In genomic region chr17:69723316-69723715, GRCh38 we compare ENCODE assay signal across 20 cellular contexts.
DNase-seq lines count a peak whose midpoint lies in the region; ATAC-seq and TF ChIP-seq lines count a peak whose summit lies in the region.
"Had no signal": no experiment of that assay in that cellular context is flagged by ENCODE, and none has a peak within 500 bp of the region (broad histone marks: within the 10 kb centered on the region; RNA-seq: fewer than 3 reads in every experiment).

No MANE protein-coding gene starts in this region.

- H3K27me3 ChIP-seq in IMR-90 (ENCODE audit: control insufficient read depth, insufficient read depth, low read length) = no peaks in the 10 kb centered on the region
- H3K27me3 ChIP-seq: BE2C; BLaER1 treated with 17β-estradiol and CSF1 and Interleukin-3, amounts not matched to agents 10 nM and 100 nM had no signal

- no peak overlapping the region for H2BK120ac ChIP-seq in IMR-90 (ENCODE audit: low read depth, low read length)

- H2BK5ac ChIP-seq in IMR-90 (ENCODE audit: low read depth, low read length, poor library complexity, severe bottlenecking) = no peak overlapping the region

- H3K4me1 Mint-ChIP-seq in stimulated activated naive B cell treated with anti-CD40 and anti-IgM and Interleukin-4, amounts not matched to agents 10 μg/mL and 1 μg/mL and 100 μg/mL, for 72 hours = no peaks in the 10 kb centered on the region
- H3K4me1 Mint-ChIP-seq: CD14-positive monocyte; CD8-positive, alpha-beta memory T cell had no signal

- peak; percentile 81 for DNase-seq in G401 (ENCODE audit: low spot score)
- DNase-seq in IMR-90 = no peak
- DNase-seq in NCI-H82 treated with DMSO at 0.1 percent for 48 hours (lab: John Stamatoyannopoulos, UW; ENCODE audit: unreplicated experiment) = peak; percentile 18
- peak; percentile 96 for DNase-seq in cerebellar cortex (ENCODE audit: low spot score)
- DNase-seq in T-helper 9 cell = no peak
- no peak for DNase-seq in stimulated activated naive B cell treated with anti-CD40 and anti-IgM and Interleukin-4, amounts not matched to agents 10 μg/mL and 1 μg/mL and 100 μg/mL, for 72 hours
- DNase-seq in OCI-LY7 (ENCODE audit: low spot score) = no peak
- DNase-seq: 8988T; AML-193; BE2C; CD4-positive, alpha-beta T cell; CD8-positive, alpha-beta memory T cell; DMS 273 treated with DMSO at 0.1 percent for 48 hours; DMS79; EL; GM23248; H7 had no signal

- no peak overlapping the region for H2AK9ac ChIP-seq in IMR-90 (replicated peaks; ENCODE audit: low read depth, low read length, poor library complexity)

- H3K9me1 ChIP-seq in IMR-90 (ENCODE audit: insufficient read depth, low read length) = no peaks in the 10 kb centered on the region

- CTCF ChIA-PET in IMR-90 (lab: Yijun Ruan, JAX) (interaction anchor here (1.0 kb wide), 1 partner anchor 114 kb away, joined by 3 read pairs; no protein-coding TSS in a partner anchor), OCI-LY7 (lab: Charles Lee; ENCODE audit: unreplicated experiment) (no interaction called here)

- intact Hi-C loops in IMR-90 (cut with micrococcal nuclease) (no loop called here), OCI-LY7 (cut with micrococcal nuclease; ENCODE audit: unreplicated experiment) (no loop called here)

- no CpG with 5 or more reads among the region's 3 CpGs for WGBS in IMR-90 (ENCODE audit: extremely low coverage in 2 of 2, insufficient read length in 1 of 2), 2 experiments

- H2AFZ ChIP-seq in IMR-90 (replicated peaks; ENCODE audit: low read length, poor library complexity) (no peak overlapping the region), OCI-LY7 (ENCODE audit: low read length) (no peak overlapping the region)
- H2AFZ ChIP-seq: GM23248 had no signal

- no peak overlapping the region; the same call in 1 of the 2 replicates for H2BK20ac ChIP-seq in IMR-90 (ENCODE audit: low read depth, low read length)

- no peaks in the 10 kb centered on the region for H3K79me2 ChIP-seq in OCI-LY7 (ENCODE audit: insufficient read depth, low read depth, low read length)

- no peak overlapping the region for H4K91ac ChIP-seq in IMR-90 (ENCODE audit: insufficient read depth, low read depth, low read length)

- H3K23ac ChIP-seq in IMR-90 (ENCODE audit: low read depth, low read length) = no peak overlapping the region

- H3K4me1 ChIP-seq in IMR-90 (ENCODE audit: control insufficient read depth, insufficient read depth, low read length) (0 out of 2 replicates have a peak, but pooled peaks cover 1% of the 10 kb centered on the region), OCI-LY7 (ENCODE audit: insufficient read depth, low read length, poor library complexity, severe bottlenecking) (no peaks in the 10 kb centered on the region)
- H3K4me1 ChIP-seq: A549, BE2C had no signal

- no peaks in the 10 kb centered on the region for H3K79me1 ChIP-seq in IMR-90 (ENCODE audit: low read depth in 1 of 2, low read length in 2 of 2)

- in situ Hi-C loops in G401 (cut with HindIII; ENCODE audit: low sequenced_read_pairs) = loop anchor here (25.0 kb wide), 1 partner anchor 136 kb away; no protein-coding TSS in a partner anchor
- in situ Hi-C loops in IMR-90 (cut with MboI; ENCODE audit: low sequenced_read_pairs) = no loop called here

- no peaks in the 10 kb centered on the region for H3K36me3 Mint-ChIP-seq in stimulated activated naive B cell treated with anti-CD40 and anti-IgM and Interleukin-4, amounts not matched to agents 10 μg/mL and 1 μg/mL and 100 μg/mL, for 72 hours
- H3K36me3 Mint-ChIP-seq: CD14-positive monocyte; CD8-positive, alpha-beta memory T cell had no signal

- H3K9ac ChIP-seq in IMR-90 (ENCODE audit: low read depth, low read length) = no peak overlapping the region
- H3K9ac ChIP-seq: BLaER1 treated with 17β-estradiol and CSF1 and Interleukin-3, amounts not matched to agents 10 nM and 100 nM; GM23248 had no signal

- H2BK15ac ChIP-seq in IMR-90 (ENCODE audit: low read depth, low read length) = no peak overlapping the region

- H3K9me3 ChIP-seq in IMR-90 (ENCODE audit: control insufficient read depth, insufficient read depth, low read length) (no peaks in the 10 kb centered on the region), OCI-LY7 (ENCODE audit: low read length) (no peaks in the 10 kb centered on the region)
- H3K9me3 ChIP-seq: A549; BE2C; BLaER1 treated with 17β-estradiol and CSF1 and Interleukin-3, amounts not matched to agents 10 nM and 100 nM had no signal

- 0 out of 2 replicates have a peak overlapping the region, but pooled peaks have one; percentile 35 for H2AK5ac ChIP-seq in IMR-90 (ENCODE audit: low read depth, low read length)

- no peak overlapping the region for H3K56ac ChIP-seq in IMR-90 (ENCODE audit: extremely low read depth, insufficient read depth, low read length)

- no peak for ATAC-seq in IMR-90 (ENCODE audit: low read depth)
- ATAC-seq in stimulated activated naive B cell treated with anti-CD40 and anti-IgM and Interleukin-4, amounts not matched to agents 10 μg/mL and 1 μg/mL and 100 μg/mL, for 72 hours (replicated peaks) = no peak

- no peak overlapping the region for H3K18ac ChIP-seq in IMR-90 (ENCODE audit: low read depth, low read length)

- no peaks in the 10 kb centered on the region for H3K27me3 Mint-ChIP-seq in stimulated activated naive B cell treated with anti-CD40 and anti-IgM and Interleukin-4, amounts not matched to agents 10 μg/mL and 1 μg/mL and 100 μg/mL, for 72 hours
- H3K27me3 Mint-ChIP-seq: CD4-positive, alpha-beta T cell had no signal

- H3K36me3 ChIP-seq in IMR-90 (ENCODE audit: control insufficient read depth, insufficient read depth, low read length) (no peaks in the 10 kb centered on the region), OCI-LY7 (ENCODE audit: insufficient read depth, low read length) (no peaks in the 10 kb centered on the region)
- H3K36me3 ChIP-seq: BE2C; BLaER1 treated with 17β-estradiol and CSF1 and Interleukin-3, amounts not matched to agents 10 nM and 100 nM had no signal

- TF ChIP-seq POLR2A in IMR-90 (IDR thresholded peaks at IDR 0.05; ENCODE audit: low read depth, low read length) = no peak

- H3K9me2 ChIP-seq in OCI-LY7 (ENCODE audit: insufficient read depth, low read length) = no peaks in the 10 kb centered on the region

- H4K5ac ChIP-seq in IMR-90 (ENCODE audit: low read depth, low read length) = no peak overlapping the region

- H4K8ac ChIP-seq in IMR-90 (ENCODE audit: low read depth in 2 of 2, low read length in 2 of 2) = no peak overlapping the region

- H3K4me2 ChIP-seq in IMR-90 (ENCODE audit: low read depth, low read length) (no peak overlapping the region), OCI-LY7 (ENCODE audit: low read length) (no peak overlapping the region)
- H3K4me2 ChIP-seq: A549; BLaER1 treated with 17β-estradiol and CSF1 and Interleukin-3, amounts not matched to agents 10 nM and 100 nM had no signal

- no peak overlapping the region for H3K4ac ChIP-seq in IMR-90 (ENCODE audit: low read depth, low read length)

- TF ChIP-seq CTCF in IMR-90 (conservative IDR thresholded peaks at IDR 0.05; ENCODE audit: low read depth, low read length) = no peak
- TF ChIP-seq CTCF in OCI-LY7 (conservative IDR thresholded peaks at IDR 0.05; ENCODE audit: low read length) = no peak

- H4K20me1 ChIP-seq in IMR-90 (ENCODE audit: insufficient read depth, low read length) (no peaks in the 10 kb centered on the region), OCI-LY7 (ENCODE audit: insufficient read depth, low read length) (no peaks in the 10 kb centered on the region)
- H4K20me1 ChIP-seq: BLaER1 treated with 17β-estradiol and CSF1 and Interleukin-3, amounts not matched to agents 10 nM and 100 nM had no signal

- no peaks in the 10 kb centered on the region for H3K9me3 Mint-ChIP-seq in stimulated activated naive B cell treated with anti-CD40 and anti-IgM and Interleukin-4, amounts not matched to agents 10 μg/mL and 1 μg/mL and 100 μg/mL, for 72 hours
- H3K9me3 Mint-ChIP-seq: CD4-positive, alpha-beta T cell; CD8-positive, alpha-beta memory T cell had no signal

- dilution Hi-C loops in IMR-90 (cut with HindIII; ENCODE audit: low sequenced_read_pairs, unreplicated experiment) = no loop called here

- no peak overlapping the region for H3K27ac ChIP-seq in IMR-90 (ENCODE audit: insufficient read depth, low read length)
- H3K27ac ChIP-seq in OCI-LY7 (ENCODE audit: low read depth, low read length, poor library complexity, severe bottlenecking) = no peak overlapping the region
- H3K27ac ChIP-seq: A549; BLaER1 treated with 17β-estradiol and CSF1 and Interleukin-3, amounts not matched to agents 10 nM and 100 nM; GM23248 had no signal

- BruUV-seq in IMR-90 (replicated peaks; lab: Mats Ljungman, UMichigan) (no TSS peak), OCI-LY7 (replicated peaks; lab: Mats Ljungman, UMichigan) (no TSS peak)

- no peak overlapping the region for H3K4me3 Mint-ChIP-seq in stimulated activated naive B cell treated with anti-CD40 and anti-IgM and Interleukin-4, amounts not matched to agents 10 μg/mL and 1 μg/mL and 100 μg/mL, for 72 hours
- H3K4me3 Mint-ChIP-seq: CD14-positive monocyte; CD4-positive, alpha-beta T cell; CD8-positive, alpha-beta memory T cell had no signal

- H3K14ac ChIP-seq in IMR-90 (replicated peaks; ENCODE audit: low read depth, low read length) = 0 out of 2 replicates have a peak overlapping the region, but pooled peaks have one; percentile 1

- no peak overlapping the region for H3K27ac Mint-ChIP-seq in stimulated activated naive B cell treated with anti-CD40 and anti-IgM and Interleukin-4, amounts not matched to agents 10 μg/mL and 1 μg/mL and 100 μg/mL, for 72 hours
- H3K27ac Mint-ChIP-seq: CD14-positive monocyte; CD4-positive, alpha-beta T cell; CD8-positive, alpha-beta memory T cell had no signal

- H3K4me3 ChIP-seq in IMR-90 (ENCODE audit: insufficient read depth, low read depth, low read length) = no peak overlapping the region
- H3K4me3 ChIP-seq in OCI-LY7 (ENCODE audit: low read depth, low read length, poor library complexity, severe bottlenecking) = no peak overlapping the region
- H3K4me3 ChIP-seq: A549; BLaER1 treated with 17β-estradiol and CSF1 and Interleukin-3, amounts not matched to agents 10 nM and 100 nM; GM23248 had no signal

- POLR2A ChIA-PET in IMR-90 (lab: Charles Lee; ENCODE audit: unreplicated experiment) (no interaction called here), OCI-LY7 (lab: Charles Lee) (interaction anchor here (0.7 to 2.3 kb wide), 3 partner anchors 11 to 71 kb away, joined by 3 to 8 read pairs (median 7); no protein-coding TSS in a partner anchor)

- TF ChIP-seq RAD21 in IMR-90 (IDR thresholded peaks at IDR 0.05; ENCODE audit: low read length) = no peak

TF ChIP-seq in IMR-90, 13 proteins besides CTCF, POLR2A, EP300 and RAD21 (continues in another document):
- no peak for TF ChIP-seq RCOR1 (IDR thresholded peaks at IDR 0.05; ENCODE audit: insufficient replicate concordance, low read length)
- no peak for TF ChIP-seq BHLHE40 (IDR thresholded peaks at IDR 0.05; ENCODE audit: low read depth, low read length)
- TF ChIP-seq, protein P1, sequence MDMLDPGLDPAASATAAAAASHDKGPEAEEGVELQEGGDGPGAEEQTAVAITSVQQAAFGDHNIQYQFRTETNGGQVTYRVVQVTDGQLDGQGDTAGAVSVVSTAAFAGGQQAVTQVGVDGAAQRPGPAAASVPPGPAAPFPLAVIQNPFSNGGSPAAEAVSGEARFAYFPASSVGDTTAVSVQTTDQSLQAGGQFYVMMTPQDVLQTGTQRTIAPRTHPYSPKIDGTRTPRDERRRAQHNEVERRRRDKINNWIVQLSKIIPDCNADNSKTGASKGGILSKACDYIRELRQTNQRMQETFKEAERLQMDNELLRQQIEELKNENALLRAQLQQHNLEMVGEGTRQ (IDR thresholded peaks at IDR 0.05; ENCODE audit: low read depth, low read length) = no peak
- no peak for TF ChIP-seq RFX5 (IDR thresholded peaks at IDR 0.05; ENCODE audit: low read depth, low read length)

Comparison
In these comparisons a context has a peak if more than half of its experiments do, and no peak if none do; other contexts are left out.
1. DNase-seq: peak in G401 (single experiment), NCI-H82 treated with DMSO at 0.1 percent for 48 hours (single experiment) and cerebellar cortex (single experiment); none in IMR-90 (single experiment), T-helper 9 cell (single experiment), stimulated activated naive B cell treated with anti-CD40 and anti-IgM and Interleukin-4, amounts not matched to agents 10 μg/mL and 1 μg/mL and 100 μg/mL, for 72 hours (single experiment) and OCI-LY7 (single experiment).